23 cellular contexts compared by ENCODE assay signal in genomic region chr21:30126575-30126974, GRCh38. TPM values are rescaled to one million over a fixed set of nuclear protein-coding genes. Genes with fewer than 3 reads are reported as not detected.
"Had no signal": no experiment of that assay in that cellular context is flagged by ENCODE, and none has a peak within 500 bp of the region (broad histone marks: within the 10 kb centered on the region; RNA-seq: fewer than 3 reads in every experiment).

No MANE protein-coding gene starts in this region.

- H3K4me3 Mint-ChIP-seq: activated CD8-positive, alpha-beta T cell treated with anti-CD3 and anti-CD28 coated beads, Interleukin-2, amount 10 ng/mL, durations not matched to agents 7 days and 5 days; activated naive CD4-positive, alpha-beta T cell treated with anti-CD3 and anti-CD28 coated beads, Interleukin-2, amount 50 U/mL, for 24 hours; activated T-cell treated with anti-CD3 and anti-CD28 coated beads, Interleukin-2, amount 50 U/mL, for 24 hours; activated T-helper 1 cell treated with anti-CD3 and anti-CD28 coated beads, Interleukin-12 subunit alpha, Interleukin-12 subunit beta, Interleukin-2, Interleukin-4 antibody, amounts not matched to agents 30 ng/mL and 10 ng/mL and 1 ng/mL, durations not matched to agents 14 hours and 24 hours and 36 hours; central memory CD8-positive, alpha-beta T cell; T-helper 17 cell; WTC11 had no signal

- H3K4me3 ChIP-seq: K562 had no signal

- ATAC-seq: activated CD8-positive, alpha-beta T cell treated with anti-CD3 and anti-CD28 coated beads, Interleukin-2, amount 10 ng/mL, durations not matched to agents 7 days and 5 days; K562; T-helper 17 cell; WTC11 had no signal

- H3K36me3 Mint-ChIP-seq: activated naive CD4-positive, alpha-beta T cell treated with anti-CD3 and anti-CD28 coated beads, Interleukin-2, amount 50 U/mL, for 24 hours; WTC11 had no signal

- H3K27ac Mint-ChIP-seq: activated CD8-positive, alpha-beta T cell treated with anti-CD3 and anti-CD28 coated beads, Interleukin-2, amount 10 ng/mL, durations not matched to agents 7 days and 5 days; activated naive CD4-positive, alpha-beta T cell treated with anti-CD3 and anti-CD28 coated beads, Interleukin-2, amount 50 U/mL, for 24 hours; activated T-cell treated with anti-CD3 and anti-CD28 coated beads, Interleukin-2, amount 50 U/mL, for 24 hours; activated T-helper 1 cell treated with anti-CD3 and anti-CD28 coated beads, Interleukin-12 subunit alpha, Interleukin-12 subunit beta, Interleukin-2, Interleukin-4 antibody, amounts not matched to agents 30 ng/mL and 10 ng/mL and 1 ng/mL, durations not matched to agents 14 hours and 24 hours and 36 hours; T-helper 17 cell; WTC11 had no signal

- H3K27me3 Mint-ChIP-seq: activated T-cell treated with anti-CD3 and anti-CD28 coated beads, Interleukin-2, amount 50 U/mL, for 24 hours; central memory CD8-positive, alpha-beta T cell; T-helper 17 cell had no signal

- H3K4me1 Mint-ChIP-seq: activated naive CD4-positive, alpha-beta T cell treated with anti-CD3 and anti-CD28 coated beads, Interleukin-2, amount 50 U/mL, for 24 hours; central memory CD8-positive, alpha-beta T cell; T-helper 17 cell had no signal

- H3K9me3 Mint-ChIP-seq: activated T-cell treated with anti-CD3 and anti-CD28 coated beads, Interleukin-2, amount 50 U/mL, for 24 hours; activated T-helper 1 cell treated with anti-CD3 and anti-CD28 coated beads, Interleukin-12 subunit alpha, Interleukin-12 subunit beta, Interleukin-2, Interleukin-4 antibody, amounts not matched to agents 30 ng/mL and 10 ng/mL and 1 ng/mL, durations not matched to agents 14 hours and 24 hours and 36 hours; WTC11 had no signal

- DNase-seq: activated CD4-positive, alpha-beta T cell treated with anti-CD3 and anti-CD28 coated beads for 48 hours; activated CD4-positive, alpha-beta T cell treated with anti-CD3 and anti-CD28 coated beads, Interleukin-2, amount 50 U/mL, for 4 hours; activated CD4-positive, CD25-positive, alpha-beta regulatory T cell treated with anti-CD3 and anti-CD28 coated beads, Interleukin-2, amount 50 U/mL, for 72 hours; activated CD8-positive, alpha-beta T cell treated with anti-CD3 and anti-CD28 coated beads, Interleukin-2, amount 10 ng/mL, durations not matched to agents 7 days and 5 days; activated effector memory CD4-positive, alpha-beta T cell treated with Interleukin-2 at 50 U/mL for 16 hours; activated naive CD4-positive, alpha-beta T cell; activated T-cell treated with anti-CD3 and anti-CD28 coated beads, Interleukin-2, amount 50 U/mL, for 24 hours; aorta; Karpas-422; NCI-H1048; NCI-H1930; NCI-H2107; NCI-H2171 treated with DMSO at 0.1 percent for 48 hours; NCI-H510A treated with DMSO at 0.1 percent for 48 hours; NCI-H69; SIG-M5; T-helper 17 cell; T-helper 9 cell had no signal

RNA-seq across cellular contexts. Expression of gene CLDN17, which starts 40.0 kb away (rescaled TPM):
- total RNA-seq: activated CD8-positive, alpha-beta T cell treated with anti-CD3 and anti-CD28 coated beads, Interleukin-2, amount 10 ng/mL, durations not matched to agents 7 days and 5 days; activated T-helper 1 cell treated with anti-CD3 and anti-CD28 coated beads, Interleukin-12 subunit alpha, Interleukin-12 subunit beta, Interleukin-2, Interleukin-4 antibody, amounts not matched to agents 30 ng/mL and 10 ng/mL and 1 ng/mL, durations not matched to agents 14 hours and 24 hours and 36 hours; aorta; K562; T-helper 17 cell; WTC11 had no signal
- polyA plus RNA-seq: aorta, K562 had no signal
